ENCODE assay signal across 8 cellular contexts in the genomic region with DNA sequence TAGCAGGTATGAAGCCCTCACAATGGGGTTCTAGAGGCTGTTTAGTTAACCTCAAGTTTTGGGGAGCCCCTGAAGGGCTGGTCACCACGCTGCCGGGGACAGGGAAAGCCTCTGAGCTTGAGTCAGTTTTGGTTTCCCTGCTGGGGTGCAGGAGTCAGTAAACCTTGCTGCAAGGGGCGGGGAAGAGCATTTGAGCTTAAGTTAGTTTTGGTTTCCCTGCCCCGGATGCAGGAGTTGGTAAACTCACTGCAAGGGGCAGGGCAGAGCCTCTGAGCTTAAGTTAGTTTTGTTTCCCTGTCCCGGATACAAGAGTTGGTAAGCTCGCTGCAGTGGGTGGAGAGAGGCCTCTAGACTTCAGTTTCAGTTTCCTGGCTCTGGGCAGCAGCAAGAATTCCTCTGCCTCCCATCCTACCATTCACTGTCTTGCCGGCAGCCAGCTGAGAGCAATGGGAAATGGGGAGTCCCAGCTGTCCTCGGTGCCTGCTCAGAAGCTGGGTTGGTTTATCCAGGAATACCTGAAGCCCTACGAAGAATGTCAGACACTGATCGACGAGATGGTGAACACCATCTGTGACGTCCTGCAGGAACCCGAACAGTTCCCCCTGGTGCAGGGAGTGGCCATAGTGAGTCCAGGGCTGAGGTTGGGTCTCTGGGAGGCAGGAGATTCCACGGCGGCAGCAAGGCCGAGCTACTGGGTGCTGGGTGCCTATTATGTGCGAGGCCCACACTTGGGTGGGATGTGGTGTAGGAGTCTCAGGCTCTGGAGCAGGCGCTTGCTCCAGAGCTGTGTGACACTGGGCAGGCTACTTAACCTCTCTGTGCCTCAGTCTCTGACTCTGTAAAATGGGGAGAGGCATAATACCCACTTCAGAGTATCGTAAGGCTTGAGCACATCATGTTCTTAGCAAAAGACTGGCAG. TPM values are rescaled to one million over a fixed set of nuclear protein-coding genes. Genes with fewer than 3 reads are reported as not detected.
DNase-seq lines count a peak whose midpoint lies in the region; ATAC-seq and TF ChIP-seq lines count a peak whose summit lies in the region.

A gene with protein sequence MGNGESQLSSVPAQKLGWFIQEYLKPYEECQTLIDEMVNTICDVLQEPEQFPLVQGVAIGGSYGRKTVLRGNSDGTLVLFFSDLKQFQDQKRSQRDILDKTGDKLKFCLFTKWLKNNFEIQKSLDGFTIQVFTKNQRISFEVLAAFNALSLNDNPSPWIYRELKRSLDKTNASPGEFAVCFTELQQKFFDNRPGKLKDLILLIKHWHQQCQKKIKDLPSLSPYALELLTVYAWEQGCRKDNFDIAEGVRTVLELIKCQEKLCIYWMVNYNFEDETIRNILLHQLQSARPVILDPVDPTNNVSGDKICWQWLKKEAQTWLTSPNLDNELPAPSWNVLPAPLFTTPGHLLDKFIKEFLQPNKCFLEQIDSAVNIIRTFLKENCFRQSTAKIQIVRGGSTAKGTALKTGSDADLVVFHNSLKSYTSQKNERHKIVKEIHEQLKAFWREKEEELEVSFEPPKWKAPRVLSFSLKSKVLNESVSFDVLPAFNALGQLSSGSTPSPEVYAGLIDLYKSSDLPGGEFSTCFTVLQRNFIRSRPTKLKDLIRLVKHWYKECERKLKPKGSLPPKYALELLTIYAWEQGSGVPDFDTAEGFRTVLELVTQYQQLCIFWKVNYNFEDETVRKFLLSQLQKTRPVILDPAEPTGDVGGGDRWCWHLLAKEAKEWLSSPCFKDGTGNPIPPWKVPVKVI (plus strand): TSS at position 357 of the 919 bp plus-strand sequence. CDS start 90 bp downstream, at position 447.

- peaks cover 45% of the 10 kb centered on the region for H3K4me1 Mint-ChIP-seq in activated CD4-positive, alpha-beta T cell treated with anti-CD3 and anti-CD28 coated beads for 36 hours
- H3K4me1 Mint-ChIP-seq in stimulated activated effector memory CD8-positive, alpha-beta T cell treated with anti-CD3 and anti-CD28 coated beads, Interleukin-12 subunit alpha, Interleukin-12 subunit beta, amount 100 ng/mL, for 72 hours = peaks cover 44% of the 10 kb centered on the region

- H3K4me3 ChIP-seq in mucosa of descending colon = peak within 1 kb of the TSS; percentile 5

- ATAC-seq in GM19395 (IDR thresholded peaks at IDR 0.05; ENCODE audit: unreplicated experiment) = peak; percentile 91
- peak; percentile 84 for ATAC-seq in HG03558 (IDR thresholded peaks at IDR 0.05; ENCODE audit: extremely low read depth, unreplicated experiment)
- ATAC-seq in activated CD4-positive, alpha-beta T cell treated with anti-CD3 and anti-CD28 coated beads for 36 hours = peak; percentile 93
- ATAC-seq in mucosa of descending colon = peak; percentile 97
- peak; percentile 96 for ATAC-seq in stimulated activated effector memory CD8-positive, alpha-beta T cell treated with anti-CD3 and anti-CD28 coated beads, Interleukin-12 subunit alpha, Interleukin-12 subunit beta, amount 100 ng/mL, for 72 hours

- H3K4me3 Mint-ChIP-seq in activated CD4-positive, alpha-beta T cell treated with anti-CD3 and anti-CD28 coated beads for 36 hours = peak within 1 kb of the TSS; percentile 100
- peak within 1 kb of the TSS; percentile 96 for H3K4me3 Mint-ChIP-seq in stimulated activated effector memory CD8-positive, alpha-beta T cell treated with anti-CD3 and anti-CD28 coated beads, Interleukin-12 subunit alpha, Interleukin-12 subunit beta, amount 100 ng/mL, for 72 hours

- no peaks in the 10 kb centered on the region for H3K27me3 Mint-ChIP-seq in activated CD4-positive, alpha-beta T cell treated with anti-CD3 and anti-CD28 coated beads for 36 hours

- POLR2A ChIA-PET in activated CD4-positive, alpha-beta T cell treated with anti-CD3 and anti-CD28 coated beads for 36 hours (lab: Charles Lee) = interaction anchor here (0.6 to 2.6 kb wide), 9 partner anchors 9 to 75 kb away, joined by 3 to 16 read pairs (median 4); a partner anchor contains a TSS

- DNase-seq in AML-193 (lab: John Stamatoyannopoulos, UW) = peak; percentile 67 to 69
- peak; percentile 90 for DNase-seq in activated CD4-positive, alpha-beta T cell treated with anti-CD3 and anti-CD28 coated beads for 36 hours
- DNase-seq in dermis blood vessel endothelial cell = peak; percentile 77
- peak; percentile 63 to 74 (median 68) for DNase-seq in mucosa of descending colon
- DNase-seq in stimulated activated effector memory CD8-positive, alpha-beta T cell treated with anti-CD3 and anti-CD28 coated beads, Interleukin-12 subunit alpha, Interleukin-12 subunit beta, amount 100 ng/mL, for 72 hours (ENCODE audit: low spot score in 2 of 2) = peak; percentile 49 to 87
- no peak for DNase-seq in erythroblast (lab: John Stamatoyannopoulos, UW)

- intact Hi-C loops in activated CD4-positive, alpha-beta T cell treated with anti-CD3 and anti-CD28 coated beads for 36 hours (cut with DNase I, micrococcal nuclease) = loop anchor here (1.0 to 10.0 kb wide), 10 partner anchors 40 to 986 kb away; a partner anchor contains a TSS
- intact Hi-C loops in mucosa of descending colon (cut with DNase I, micrococcal nuclease) = no loop called here

- no peaks in the 10 kb centered on the region for H3K36me3 ChIP-seq in mucosa of descending colon (ENCODE audit: low read depth)

- TF ChIP-seq CTCF in mucosa of descending colon (IDR thresholded peaks at IDR 0.05) = no peak

- H3K27ac Mint-ChIP-seq in activated CD4-positive, alpha-beta T cell treated with anti-CD3 and anti-CD28 coated beads for 36 hours = peak within 1 kb of the TSS; percentile 100
- peak within 1 kb of the TSS; percentile 95 for H3K27ac Mint-ChIP-seq in stimulated activated effector memory CD8-positive, alpha-beta T cell treated with anti-CD3 and anti-CD28 coated beads, Interleukin-12 subunit alpha, Interleukin-12 subunit beta, amount 100 ng/mL, for 72 hours

- no peaks in the 10 kb centered on the region for H3K9me3 ChIP-seq in mucosa of descending colon

- no peak for TF ChIP-seq POLR2A in erythroblast (IDR thresholded peaks at IDR 0.05; ENCODE audit: low read length)

- H3K9me3 Mint-ChIP-seq in activated CD4-positive, alpha-beta T cell treated with anti-CD3 and anti-CD28 coated beads for 36 hours (ENCODE audit: low read depth) = peaks cover 11% of the 10 kb centered on the region
- H3K9me3 Mint-ChIP-seq in stimulated activated effector memory CD8-positive, alpha-beta T cell treated with anti-CD3 and anti-CD28 coated beads, Interleukin-12 subunit alpha, Interleukin-12 subunit beta, amount 100 ng/mL, for 72 hours = no peaks in the 10 kb centered on the region

- H3K4me1 ChIP-seq in mucosa of descending colon (ENCODE audit: low read depth) = peaks cover 11% of the 10 kb centered on the region

- peaks cover 49% of the 10 kb centered on the region for H3K36me3 Mint-ChIP-seq in activated CD4-positive, alpha-beta T cell treated with anti-CD3 and anti-CD28 coated beads for 36 hours (ENCODE audit: low read depth)
- H3K36me3 Mint-ChIP-seq in stimulated activated effector memory CD8-positive, alpha-beta T cell treated with anti-CD3 and anti-CD28 coated beads, Interleukin-12 subunit alpha, Interleukin-12 subunit beta, amount 100 ng/mL, for 72 hours = no peaks in the 10 kb centered on the region

- CTCF ChIA-PET in activated CD4-positive, alpha-beta T cell treated with anti-CD3 and anti-CD28 coated beads for 36 hours (lab: Charles Lee) = interaction anchor here (0.6 to 6.2 kb wide), 17 partner anchors 13 to 255 kb away, joined by 3 to 106 read pairs (median 3); a partner anchor contains a TSS

RNA-seq across cellular contexts. Expression of the gene that starts here (rescaled TPM):
- total RNA-seq in activated CD4-positive, alpha-beta T cell treated with anti-CD3 and anti-CD28 coated beads for 36 hours = 100 to 1,000 TPM; 148 to 278 TPM
- 7.5 and 8.4 TPM in 2 replicates for total RNA-seq in dermis blood vessel endothelial cell
- 1 to 10 TPM; 4.6 to 7.0 (median 5.5) TPM for total RNA-seq in mucosa of descending colon

Comparison
In these comparisons a context has a peak if more than half of its experiments do, and no peak if none do; other contexts are left out.
1. RNA of the gene that starts here (total RNA-seq): 148 to 278 TPM in activated CD4-positive, alpha-beta T cell treated with anti-CD3 and anti-CD28 coated beads for 36 hours; 7.5 to 8.4 TPM in dermis blood vessel endothelial cell and 4.6 to 7.0 TPM in mucosa of descending colon; every median in the first group is over 10 times any median in the second.
2. DNase-seq: peak in AML-193 (2 of 2), activated CD4-positive, alpha-beta T cell treated with anti-CD3 and anti-CD28 coated beads for 36 hours (single experiment), dermis blood vessel endothelial cell (single experiment), mucosa of descending colon (3 of 3) and stimulated activated effector memory CD8-positive, alpha-beta T cell treated with anti-CD3 and anti-CD28 coated beads, Interleukin-12 subunit alpha, Interleukin-12 subunit beta, amount 100 ng/mL, for 72 hours (2 of 2); none in erythroblast (0 of 2).
3. intact Hi-C loops: an anchor here in activated CD4-positive, alpha-beta T cell treated with anti-CD3 and anti-CD28 coated beads for 36 hours (1.0 to 10.0 kb wide); none called in mucosa of descending colon.
4. Peak in every context shown above with its lines, with median percentiles within 50 percentile points of each other: ATAC-seq.